In the genomic region with DNA sequence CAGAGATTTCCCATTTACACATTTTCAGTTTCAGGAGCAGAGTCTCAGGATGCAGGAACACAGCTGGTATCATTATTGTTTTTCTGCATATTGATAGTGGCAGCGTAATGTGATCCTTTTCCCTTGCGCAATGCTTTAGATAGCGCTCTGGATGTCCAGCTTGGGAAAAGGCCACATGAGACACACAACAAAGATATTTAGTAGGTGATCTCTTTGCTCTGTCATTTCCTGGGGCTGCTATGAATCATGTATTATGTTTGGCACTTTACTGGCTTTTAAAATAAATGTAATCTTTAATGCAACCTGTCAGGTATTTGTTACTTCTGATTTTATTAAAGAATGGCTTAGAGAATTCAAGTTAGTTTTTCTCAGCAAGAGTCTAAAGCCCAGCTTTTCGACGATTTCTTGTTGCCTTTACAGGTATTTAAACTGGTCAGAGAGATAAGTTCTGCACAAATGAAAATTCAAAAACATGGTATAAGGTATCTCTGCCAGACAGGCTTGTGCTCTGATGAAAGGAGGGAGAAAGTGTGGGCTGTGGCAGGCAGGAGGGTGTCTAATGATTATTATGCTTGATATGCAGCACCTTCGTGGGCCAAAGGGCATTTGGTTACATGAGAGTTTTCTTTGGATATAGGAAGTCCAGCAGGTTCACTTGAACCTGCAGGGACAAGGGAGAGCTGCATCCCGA, we compare ENCODE assay signal across 10 cellular contexts. TPM values are rescaled to one million over a fixed set of nuclear protein-coding genes. Genes with fewer than 3 reads are reported as not detected.
DNase-seq lines count a peak whose midpoint lies in the region; ATAC-seq and TF ChIP-seq lines count a peak whose summit lies in the region.
"Had no signal": no experiment of that assay in that cellular context is flagged by ENCODE, and none has a peak within 500 bp of the region (broad histone marks: within the 10 kb centered on the region; RNA-seq: fewer than 3 reads in every experiment).

No MANE protein-coding gene starts in this region.

- H3K79me2 ChIP-seq in parathyroid adenoma, result no peaks in the 10 kb centered on the region

- peak overlapping the region; percentile 50 for H2AFZ ChIP-seq in parathyroid adenoma

- H3K36me3 ChIP-seq in parathyroid adenoma (ENCODE audit: control insufficient read depth, insufficient read depth, low read length), result no peaks in the 10 kb centered on the region

- no peaks in the 10 kb centered on the region for H3K27me3 ChIP-seq in parathyroid adenoma (ENCODE audit: control insufficient read depth, insufficient read depth, low read length)

- H3K4me2 ChIP-seq in parathyroid adenoma (ENCODE audit: low read length), result no peak overlapping the region

- peaks cover 14% of the 10 kb centered on the region for H3K4me1 ChIP-seq in parathyroid adenoma

- TF ChIP-seq CTCF in parathyroid adenoma (IDR thresholded peaks at IDR 0.05), result no peak

- DNase-seq in NCI-H2171 treated with DMSO at 0.1 percent for 48 hours (lab: John Stamatoyannopoulos, UW), result peak; percentile 34
- no peak for DNase-seq in NCI-H2171 (lab: John Stamatoyannopoulos, UW)
- peak; percentile 37 for DNase-seq in MV-4-11 (lab: John Stamatoyannopoulos, UW)
- DNase-seq in astrocyte of the hippocampus (ENCODE audit: low read depth, low spot score), result peak; percentile 37
- DNase-seq in NCI-H510A treated with DMSO at 0.1 percent for 48 hours (lab: John Stamatoyannopoulos, UW), result no peak
- DNase-seq in CD1c-positive myeloid dendritic cell (ENCODE audit: extremely low spot score), result no peak
- DNase-seq: effector memory CD4-positive, alpha-beta T cell; NCI-H2107 had no signal

- H3K9me3 ChIP-seq in parathyroid adenoma (ENCODE audit: control insufficient read depth, low read length), result no peaks in the 10 kb centered on the region

- H3K4me3 ChIP-seq in parathyroid adenoma (ENCODE audit: low read depth, low read length), result no peak overlapping the region

- H3K27ac ChIP-seq in parathyroid adenoma, result peak overlapping the region; percentile 13

- no peak for ATAC-seq in esophagus mucosa

- H3K9ac ChIP-seq in parathyroid adenoma, result no peak overlapping the region

RNA-seq across cellular contexts. Expression of gene PTTG1, which starts 42.3 kb away (rescaled TPM):
- total RNA-seq in esophagus mucosa, result 74.7 TPM

RNA-seq across cellular contexts. Expression of gene SLU7, which starts 45.0 kb away (rescaled TPM):
- 23.8 TPM for total RNA-seq in esophagus mucosa

Comparison
In these comparisons a context has a peak if more than half of its experiments do, and no peak if none do; other contexts are left out.
1. DNase-seq: peak in NCI-H2171 treated with DMSO at 0.1 percent for 48 hours (single experiment), MV-4-11 (single experiment) and astrocyte of the hippocampus (single experiment); none in NCI-H2171 (single experiment), NCI-H510A treated with DMSO at 0.1 percent for 48 hours (single experiment) and CD1c-positive myeloid dendritic cell (single experiment).